ENCODE assay signal across 1 cellular context in the genomic region with DNA sequence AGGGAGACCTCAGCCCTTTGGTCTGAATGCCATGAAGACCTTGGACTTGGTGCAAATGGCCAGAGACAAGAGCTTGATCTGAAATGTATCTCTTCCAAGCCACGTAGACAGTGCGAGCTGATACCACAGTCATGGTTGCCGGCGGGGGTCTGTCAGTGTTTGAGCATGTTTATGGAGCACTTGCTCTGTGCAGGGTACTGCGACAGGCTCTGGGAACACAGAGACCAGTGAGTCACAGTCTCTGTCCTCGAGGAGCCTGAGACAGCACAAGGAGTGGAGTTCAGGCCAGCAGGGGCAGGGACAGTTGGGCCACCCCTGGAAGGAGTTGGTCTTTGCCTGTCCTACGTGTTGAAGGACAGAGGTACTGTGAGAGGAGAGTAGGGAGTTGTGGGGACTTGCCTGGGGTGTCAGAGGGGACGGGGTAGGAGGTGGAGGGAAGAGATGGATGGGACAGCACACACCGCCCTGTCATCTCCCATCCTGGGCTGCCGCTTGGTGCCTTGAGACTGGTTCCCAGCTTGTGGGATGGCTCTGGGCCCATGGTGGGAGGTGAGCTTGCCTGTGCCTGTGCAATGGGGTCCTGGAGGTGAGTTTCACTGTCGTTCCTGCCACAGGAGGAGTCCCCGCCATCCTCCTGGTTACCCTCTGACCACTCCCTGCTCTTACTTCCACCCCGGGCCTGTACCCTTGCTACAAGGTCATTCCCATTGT.
TF ChIP-seq lines count a peak whose summit lies in the region.

No MANE protein-coding gene starts in this region.

TF ChIP-seq in HEK293, 187 proteins besides CTCF, POLR2A, EP300 and RAD21:
- TF ChIP-seq, protein P1, sequence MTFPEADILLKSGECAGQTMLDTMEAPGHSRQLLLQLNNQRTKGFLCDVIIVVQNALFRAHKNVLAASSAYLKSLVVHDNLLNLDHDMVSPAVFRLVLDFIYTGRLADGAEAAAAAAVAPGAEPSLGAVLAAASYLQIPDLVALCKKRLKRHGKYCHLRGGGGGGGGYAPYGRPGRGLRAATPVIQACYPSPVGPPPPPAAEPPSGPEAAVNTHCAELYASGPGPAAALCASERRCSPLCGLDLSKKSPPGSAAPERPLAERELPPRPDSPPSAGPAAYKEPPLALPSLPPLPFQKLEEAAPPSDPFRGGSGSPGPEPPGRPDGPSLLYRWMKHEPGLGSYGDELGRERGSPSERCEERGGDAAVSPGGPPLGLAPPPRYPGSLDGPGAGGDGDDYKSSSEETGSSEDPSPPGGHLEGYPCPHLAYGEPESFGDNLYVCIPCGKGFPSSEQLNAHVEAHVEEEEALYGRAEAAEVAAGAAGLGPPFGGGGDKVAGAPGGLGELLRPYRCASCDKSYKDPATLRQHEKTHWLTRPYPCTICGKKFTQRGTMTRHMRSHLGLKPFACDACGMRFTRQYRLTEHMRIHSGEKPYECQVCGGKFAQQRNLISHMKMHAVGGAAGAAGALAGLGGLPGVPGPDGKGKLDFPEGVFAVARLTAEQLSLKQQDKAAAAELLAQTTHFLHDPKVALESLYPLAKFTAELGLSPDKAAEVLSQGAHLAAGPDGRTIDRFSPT (tag by site-specific recombination; IDR thresholded peaks at IDR 0.05) = no peak
- no peak for TF ChIP-seq EGR2 (tag by site-specific recombination; IDR thresholded peaks at IDR 0.05; ENCODE audit: low read depth)
- TF ChIP-seq MEIS1 (CRISPR knock-in tag; IDR thresholded peaks at IDR 0.05; ENCODE audit: borderline replicate concordance) = no peak
- TF ChIP-seq ZNF664 (tag by site-specific recombination; IDR thresholded peaks at IDR 0.05) = no peak
- TF ChIP-seq, protein P2, sequence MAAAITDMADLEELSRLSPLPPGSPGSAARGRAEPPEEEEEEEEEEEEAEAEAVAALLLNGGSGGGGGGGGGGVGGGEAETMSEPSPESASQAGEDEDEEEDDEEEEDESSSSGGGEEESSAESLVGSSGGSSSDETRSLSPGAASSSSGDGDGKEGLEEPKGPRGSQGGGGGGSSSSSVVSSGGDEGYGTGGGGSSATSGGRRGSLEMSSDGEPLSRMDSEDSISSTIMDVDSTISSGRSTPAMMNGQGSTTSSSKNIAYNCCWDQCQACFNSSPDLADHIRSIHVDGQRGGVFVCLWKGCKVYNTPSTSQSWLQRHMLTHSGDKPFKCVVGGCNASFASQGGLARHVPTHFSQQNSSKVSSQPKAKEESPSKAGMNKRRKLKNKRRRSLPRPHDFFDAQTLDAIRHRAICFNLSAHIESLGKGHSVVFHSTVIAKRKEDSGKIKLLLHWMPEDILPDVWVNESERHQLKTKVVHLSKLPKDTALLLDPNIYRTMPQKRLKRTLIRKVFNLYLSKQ (tag by site-specific recombination; IDR thresholded peaks at IDR 0.05; ENCODE audit: borderline replicate concordance) = no peak
- TF ChIP-seq, protein P3, sequence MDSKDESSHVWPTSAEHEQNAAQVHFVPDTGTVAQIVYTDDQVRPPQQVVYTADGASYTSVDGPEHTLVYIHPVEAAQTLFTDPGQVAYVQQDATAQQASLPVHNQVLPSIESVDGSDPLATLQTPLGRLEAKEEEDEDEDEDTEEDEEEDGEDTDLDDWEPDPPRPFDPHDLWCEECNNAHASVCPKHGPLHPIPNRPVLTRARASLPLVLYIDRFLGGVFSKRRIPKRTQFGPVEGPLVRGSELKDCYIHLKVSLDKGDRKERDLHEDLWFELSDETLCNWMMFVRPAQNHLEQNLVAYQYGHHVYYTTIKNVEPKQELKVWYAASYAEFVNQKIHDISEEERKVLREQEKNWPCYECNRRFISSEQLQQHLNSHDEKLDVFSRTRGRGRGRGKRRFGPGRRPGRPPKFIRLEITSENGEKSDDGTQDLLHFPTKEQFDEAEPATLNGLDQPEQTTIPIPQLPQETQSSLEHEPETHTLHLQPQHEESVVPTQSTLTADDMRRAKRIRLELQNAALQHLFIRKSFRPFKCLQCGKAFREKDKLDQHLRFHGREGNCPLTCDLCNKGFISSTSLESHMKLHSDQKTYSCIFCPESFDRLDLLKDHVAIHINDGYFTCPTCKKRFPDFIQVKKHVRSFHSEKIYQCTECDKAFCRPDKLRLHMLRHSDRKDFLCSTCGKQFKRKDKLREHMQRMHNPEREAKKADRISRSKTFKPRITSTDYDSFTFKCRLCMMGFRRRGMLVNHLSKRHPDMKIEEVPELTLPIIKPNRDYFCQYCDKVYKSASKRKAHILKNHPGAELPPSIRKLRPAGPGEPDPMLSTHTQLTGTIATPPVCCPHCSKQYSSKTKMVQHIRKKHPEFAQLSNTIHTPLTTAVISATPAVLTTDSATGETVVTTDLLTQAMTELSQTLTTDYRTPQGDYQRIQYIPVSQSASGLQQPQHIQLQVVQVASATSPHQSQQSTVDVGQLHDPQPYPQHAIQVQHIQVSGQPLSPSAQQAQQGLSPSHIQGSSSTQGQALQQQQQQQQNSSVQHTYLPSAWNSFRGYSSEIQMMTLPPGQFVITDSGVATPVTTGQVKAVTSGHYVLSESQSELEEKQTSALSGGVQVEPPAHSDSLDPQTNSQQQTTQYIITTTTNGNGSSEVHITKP (tag by site-specific recombination; IDR thresholded peaks at IDR 0.05) = peak; percentile 45; the same call in 1 of the 2 replicates
- no peak for TF ChIP-seq ZNF146 (tag by site-specific recombination; IDR thresholded peaks at IDR 0.05)
TF ChIP-seq in HEK293: peak in this region for 1.
